In genomic region chr14:75821828-75822521, GRCh38 we compare ENCODE assay signal across 12 cellular contexts.
DNase-seq lines count a peak whose midpoint lies in the region; ATAC-seq and TF ChIP-seq lines count a peak whose summit lies in the region.
"Had no signal": no experiment of that assay in that cellular context is flagged by ENCODE, and none has a peak within 500 bp of the region (broad histone marks: within the 10 kb centered on the region; RNA-seq: fewer than 3 reads in every experiment).

No MANE protein-coding gene starts in this region.

- no peak for TF ChIP-seq POLR2A in lower leg skin (IDR thresholded peaks at IDR 0.05)

- peaks cover 15% of the 10 kb centered on the region for H3F3A ChIP-seq in SK-N-SH (replicated peaks; ENCODE audit: insufficient read depth)

- H3K9ac ChIP-seq in SK-N-SH (peak overlapping the region; percentile 42; the same call in 1 of the 2 replicates), stomach smooth muscle (ENCODE audit: low read length in 2 of 2) (no peak overlapping the region)

- H4K20me1 ChIP-seq in SK-N-SH (ENCODE audit: insufficient read depth) = no peaks in the 10 kb centered on the region

- 0 out of 4 replicates have a peak overlapping the region, but pooled peaks of 1 of the 2 experiments have one; percentile 1 for H3K4me3 ChIP-seq in SK-N-SH (ENCODE audit: low read depth in 2 of 2, low read length in 1 of 2)
- H3K4me3 ChIP-seq in stomach smooth muscle (ENCODE audit: low read length in 2 of 2) = no peak overlapping the region
- H3K4me3 ChIP-seq in lower leg skin (ENCODE audit: low read depth, poor library complexity, severe bottlenecking) = no peak overlapping the region

- peak overlapping the region; percentile 45 for H3K4me2 ChIP-seq in SK-N-SH

- H3K27me3 ChIP-seq in SK-N-SH (ENCODE audit: insufficient read depth) (no peaks in the 10 kb centered on the region), stomach smooth muscle (ENCODE audit: control insufficient read depth in 1 of 2, insufficient read depth in 2 of 2, low read length in 2 of 2) (no peaks in the 10 kb centered on the region)

- no peaks in the 10 kb centered on the region for H3K9me3 ChIP-seq in SK-N-SH
- no peaks in the 10 kb centered on the region for H3K9me3 ChIP-seq in stomach smooth muscle (ENCODE audit: control insufficient read depth in 2 of 2, low read length in 2 of 2)

- no peaks in the 10 kb centered on the region for H3K79me2 ChIP-seq in SK-N-SH (ENCODE audit: insufficient read depth)

- POLR2A ChIA-PET in SK-N-SH (lab: Yijun Ruan, JAX) = no interaction called here

- TF ChIP-seq CTCF in SK-N-SH (IDR thresholded peaks at IDR 0.05) = no peak
- TF ChIP-seq CTCF in lower leg skin (IDR thresholded peaks at IDR 0.05) = no peak

- TF ChIP-seq RAD21 in SK-N-SH (IDR thresholded peaks at IDR 0.05; ENCODE audit: low read length) = no peak

- ATAC-seq in GM21515 (IDR thresholded peaks at IDR 0.05; ENCODE audit: unreplicated experiment) = no peak
- ATAC-seq: stimulated activated memory B cell treated with anti-CD40 and anti-IgM and Interleukin-4, amounts not matched to agents 10 μg/mL and 1 μg/mL and 100 μg/mL, for 72 hours had no signal

- no peaks in the 10 kb centered on the region for H3K9me2 ChIP-seq in SK-N-SH

- TF ChIP-seq EP300 in SK-N-SH (IDR thresholded peaks at IDR 0.05; ENCODE audit: borderline replicate concordance in 1 of 2, low read depth in 1 of 2, low read length in 1 of 2) = no peak

- CTCF ChIA-PET in SK-N-SH (lab: Yijun Ruan, JAX) = interaction anchor here (1.0 to 1.2 kb wide), 2 partner anchors 113 to 166 kb away, joined by 3 to 4 read pairs; no protein-coding TSS in a partner anchor

- DNase-seq in HT-29 (ENCODE audit: low spot score) (peak; percentile 71), SK-N-SH (no peak), iris pigment epithelial cell (ENCODE audit: low read depth) (peak; percentile 58), lower leg skin (ENCODE audit: low spot score in 2 of 2) (no peak)
- DNase-seq in stimulated activated naive CD4-positive, alpha-beta T cell (lab: John Stamatoyannopoulos, UW) = no peak
- DNase-seq: activated naive CD4-positive, alpha-beta T cell; effector CD8-positive, alpha-beta T cell; NCI-H2171 treated with DMSO at 0.1 percent for 48 hours had no signal

- intact Hi-C loops in lower leg skin (cut with DNase I; ENCODE audit: low total_unique reads) = no loop called here

- WGBS in SK-N-SH (ENCODE audit: low lambda C conversion rate) = 57% methylated on average over 2 of the region's 2 CpGs
- 79 to 96% methylated on average over 2 of the region's 2 CpGs for WGBS in lower leg skin, 2 donors

- H2AFZ ChIP-seq in SK-N-SH (ENCODE audit: low read depth) = no peak overlapping the region

- H3K4me1 ChIP-seq in SK-N-SH (ENCODE audit: control insufficient read depth in 1 of 2, insufficient read depth in 2 of 2, low read depth in 1 of 2, low read length in 1 of 2) = peaks cover 4 to 33% of the 10 kb centered on the region in 2 experiments
- peaks cover 27% of the 10 kb centered on the region for H3K4me1 ChIP-seq in stomach smooth muscle (ENCODE audit: control insufficient read depth, insufficient read depth, low read length)

- peaks cover 11 to 24% of the 10 kb centered on the region in 2 experiments for H3K36me3 ChIP-seq in SK-N-SH (replicated peaks in 1 of 2; ENCODE audit: control insufficient read depth in 1 of 2, insufficient read depth in 2 of 2, low read length in 1 of 2)
- H3K36me3 ChIP-seq in stomach smooth muscle (ENCODE audit: control insufficient read depth in 2 of 2, insufficient read depth in 2 of 2, low read length in 2 of 2) = peaks cover 0 to 4% of the 10 kb centered on the region in 2 donors

- H3K27ac ChIP-seq in SK-N-SH (ENCODE audit: low read depth in 2 of 2, low read length in 1 of 2) (peak overlapping the region; percentile 71 to 85; a peak in 3 of 4 replicates), stomach smooth muscle (ENCODE audit: low read length) (peak overlapping the region; percentile 60)
- H3K27ac ChIP-seq: HL-60 had no signal

TF ChIP-seq in SK-N-SH, 30 proteins besides CTCF, POLR2A, EP300 and RAD21:
- 0 out of 2 replicates have a peak, but pooled peaks have one; percentile 13 for TF ChIP-seq MEF2A (IDR thresholded peaks at IDR 0.05; ENCODE audit: borderline replicate concordance, low read depth)
- TF ChIP-seq PBX3 (IDR thresholded peaks at IDR 0.05) = no peak

Comparison
In these comparisons a context has a peak if more than half of its experiments do, and no peak if none do; other contexts are left out.
1. DNase-seq: peak in HT-29 (single experiment) and iris pigment epithelial cell (single experiment); none in SK-N-SH (single experiment), lower leg skin (0 of 2) and stimulated activated naive CD4-positive, alpha-beta T cell (0 of 6).